In genomic region chr4:80412322-80412721, GRCh38 we compare ENCODE assay signal across 38 cellular contexts.
"Had no signal": no experiment of that assay in that cellular context is flagged by ENCODE, and none has a peak within 500 bp of the region (broad histone marks: within the 10 kb centered on the region; RNA-seq: fewer than 3 reads in every experiment).

No MANE protein-coding gene starts in this region.

- H3K27ac ChIP-seq: body of pancreas, brain microvascular endothelial cell, breast epithelium, cardiac muscle cell, VCaP had no signal

- H3K27me3 ChIP-seq: body of pancreas, breast epithelium, cardiac muscle cell had no signal

- H3K4me1 ChIP-seq: body of pancreas, breast epithelium had no signal

- H3K36me3 ChIP-seq: brain microvascular endothelial cell, breast epithelium, cardiac muscle cell had no signal

- H3K4me3 ChIP-seq: body of pancreas, breast epithelium, cardiac muscle cell had no signal

- H3K4me1 Mint-ChIP-seq: activated B cell treated with CpG ODN at 0.5 μM for 24 hours; activated CD4-positive, alpha-beta T cell treated with anti-CD3 and anti-CD28 coated beads, Interleukin-2, amount 10 ng/mL, durations not matched to agents 24 days and 14 days; activated naive CD4-positive, alpha-beta T cell treated with anti-CD3 and anti-CD28 coated beads, Interleukin-2, amount 10 ng/mL, durations not matched to agents 7 days and 5 days; activated naive CD4-positive, alpha-beta T cell treated with anti-CD3 and anti-CD28 coated beads, Interleukin-2, amount 50 U/mL, for 24 hours; activated naive CD8-positive, alpha-beta T cell treated with anti-CD3 and anti-CD28 coated beads, Interleukin-2, amount 50 U/mL, for 24 hours; central memory CD8-positive, alpha-beta T cell had no signal

- DNase-seq: activated B cell treated with CpG ODN at 0.5 μM for 24 hours; activated CD4-positive, alpha-beta memory T cell treated with anti-CD3 and anti-CD28 coated beads for 36 hours; activated CD4-positive, alpha-beta T cell treated with anti-CD3 and anti-CD28 coated beads for 4 hours; activated CD4-positive, alpha-beta T cell treated with anti-CD3 and anti-CD28 coated beads, Interleukin-2, amount 10 ng/mL, durations not matched to agents 24 days and 14 days; activated CD4-positive, alpha-beta T cell treated with anti-CD3 and anti-CD28 coated beads, Interleukin-2, amount 50 U/mL, for 1 hour; activated CD4-positive, alpha-beta T cell treated with anti-CD3 and anti-CD28 coated beads, Interleukin-2, amount 50 U/mL, for 4 hours; activated CD4-positive, CD25-positive, alpha-beta regulatory T cell treated with anti-CD3 and anti-CD28 coated beads, Interleukin-2, amount 50 U/mL, for 72 hours; activated CD8-positive, alpha-beta memory T cell treated with anti-CD3 and anti-CD28 coated beads, Interleukin-2, amount 50 U/mL, for 4 hours; activated CD8-positive, alpha-beta T cell treated with anti-CD3 and anti-CD28 coated beads for 36 hours; activated effector memory CD4-positive, alpha-beta T cell treated with Interleukin-2 at 50 U/mL for 16 hours; activated gamma-delta T cell; activated naive CD4-positive, alpha-beta T cell treated with anti-CD3 and anti-CD28 coated beads, Interleukin-2, amount 10 ng/mL, durations not matched to agents 7 days and 5 days; activated naive CD4-positive, alpha-beta T cell treated with Interleukin-2 at 50 U/mL for 16 hours; activated naive CD8-positive, alpha-beta T cell treated with anti-CD3 and anti-CD28 coated beads, Interleukin-2, amount 10 ng/mL, durations not matched to agents 7 days and 5 days; activated naive CD8-positive, alpha-beta T cell treated with anti-CD3 and anti-CD28 coated beads, Interleukin-2, amount 50 U/mL, for 24 hours; activated T-cell treated with anti-CD3 and anti-CD28 coated beads for 4 hours; activated T-cell treated with anti-CD3 and anti-CD28 coated beads, Interleukin-2, amount 50 U/mL, for 1 hour; activated T-cell treated with anti-CD3 and anti-CD28 coated beads, Interleukin-2, amount 50 U/mL, for 48 hours; amniotic stem cell; aorta; body of pancreas; brain microvascular endothelial cell; caudate nucleus; cerebellar nuclear complex; T-helper 1 cell; T-helper 2 cell; T-helper 9 cell had no signal

- H3K9me3 Mint-ChIP-seq: activated B cell treated with CpG ODN at 0.5 μM for 24 hours; activated CD4-positive, alpha-beta memory T cell treated with anti-CD3 and anti-CD28 coated beads for 36 hours; activated CD4-positive, alpha-beta T cell treated with anti-CD3 and anti-CD28 coated beads, Interleukin-2, amount 10 ng/mL, durations not matched to agents 24 days and 14 days; activated CD8-positive, alpha-beta T cell treated with anti-CD3 and anti-CD28 coated beads for 36 hours; activated naive CD4-positive, alpha-beta T cell treated with anti-CD3 and anti-CD28 coated beads, Interleukin-2, amount 10 ng/mL, durations not matched to agents 7 days and 5 days; activated naive CD4-positive, alpha-beta T cell treated with anti-CD3 and anti-CD28 coated beads, Interleukin-2, amount 50 U/mL, for 24 hours; activated naive CD8-positive, alpha-beta T cell treated with anti-CD3 and anti-CD28 coated beads, Interleukin-2, amount 50 U/mL, for 24 hours; activated T-helper 2 cell treated with anti-CD3 and anti-CD28 coated beads, Interferon-gamma antibody, Interleukin-2, Interleukin-4, amounts not matched to agents 10 μg/mL and 5 μg/mL and 100 μg/mL, durations not matched to agents 14 hours and 24 hours and 36 hours; central memory CD8-positive, alpha-beta T cell; T-helper 1 cell treated with Interleukin-12 subunit alpha and Interleukin-12 subunit beta and Interleukin-4 antibody, amounts not matched to agents 30 μg/mL and 1 μg/mL, for 36 hours; T-helper 2 cell treated with Interferon-gamma antibody and Interleukin-4, amounts not matched to agents 5 μg/mL and 100 μg/mL, for 36 hours had no signal

- FAIRE-seq: astrocyte, TTC549 had no signal

- H3K27ac Mint-ChIP-seq: activated B cell treated with CpG ODN at 0.5 μM for 24 hours; activated CD4-positive, alpha-beta memory T cell treated with anti-CD3 and anti-CD28 coated beads for 36 hours; activated CD4-positive, alpha-beta T cell treated with anti-CD3 and anti-CD28 coated beads, Interleukin-2, amount 10 ng/mL, durations not matched to agents 24 days and 14 days; activated CD8-positive, alpha-beta T cell treated with anti-CD3 and anti-CD28 coated beads for 36 hours; activated naive CD4-positive, alpha-beta T cell treated with anti-CD3 and anti-CD28 coated beads, Interleukin-2, amount 10 ng/mL, durations not matched to agents 7 days and 5 days; activated naive CD4-positive, alpha-beta T cell treated with anti-CD3 and anti-CD28 coated beads, Interleukin-2, amount 50 U/mL, for 24 hours; activated naive CD8-positive, alpha-beta T cell; activated naive CD8-positive, alpha-beta T cell treated with anti-CD3 and anti-CD28 coated beads, Interleukin-2, amount 10 ng/mL, durations not matched to agents 7 days and 5 days; activated naive CD8-positive, alpha-beta T cell treated with anti-CD3 and anti-CD28 coated beads, Interleukin-2, amount 50 U/mL, for 24 hours; activated T-helper 2 cell treated with anti-CD3 and anti-CD28 coated beads, Interferon-gamma antibody, Interleukin-2, Interleukin-4, amounts not matched to agents 10 μg/mL and 5 μg/mL and 100 μg/mL, durations not matched to agents 14 hours and 24 hours and 36 hours; T-helper 1 cell treated with Interleukin-12 subunit alpha and Interleukin-12 subunit beta and Interleukin-4 antibody, amounts not matched to agents 30 μg/mL and 1 μg/mL, for 36 hours; T-helper 2 cell treated with Interferon-gamma antibody and Interleukin-4, amounts not matched to agents 5 μg/mL and 100 μg/mL, for 36 hours had no signal

- H3K27me3 Mint-ChIP-seq: activated CD8-positive, alpha-beta T cell treated with anti-CD3 and anti-CD28 coated beads for 36 hours; activated naive CD4-positive, alpha-beta T cell treated with anti-CD3 and anti-CD28 coated beads, Interleukin-2, amount 10 ng/mL, durations not matched to agents 7 days and 5 days; activated naive CD4-positive, alpha-beta T cell treated with anti-CD3 and anti-CD28 coated beads, Interleukin-2, amount 50 U/mL, for 24 hours; activated naive CD8-positive, alpha-beta T cell; activated naive CD8-positive, alpha-beta T cell treated with anti-CD3 and anti-CD28 coated beads, Interleukin-2, amount 10 ng/mL, durations not matched to agents 7 days and 5 days; activated naive CD8-positive, alpha-beta T cell treated with anti-CD3 and anti-CD28 coated beads, Interleukin-2, amount 50 U/mL, for 24 hours; central memory CD8-positive, alpha-beta T cell had no signal

- H3K9me3 ChIP-seq: body of pancreas, breast epithelium had no signal

- H3K36me3 Mint-ChIP-seq: activated naive CD4-positive, alpha-beta T cell treated with anti-CD3 and anti-CD28 coated beads, Interleukin-2, amount 10 ng/mL, durations not matched to agents 7 days and 5 days; activated naive CD4-positive, alpha-beta T cell treated with anti-CD3 and anti-CD28 coated beads, Interleukin-2, amount 50 U/mL, for 24 hours had no signal

- H3K4me3 Mint-ChIP-seq: activated B cell treated with CpG ODN at 0.5 μM for 24 hours; activated CD4-positive, alpha-beta memory T cell treated with anti-CD3 and anti-CD28 coated beads for 36 hours; activated CD4-positive, alpha-beta T cell treated with anti-CD3 and anti-CD28 coated beads, Interleukin-2, amount 10 ng/mL, durations not matched to agents 24 days and 14 days; activated CD8-positive, alpha-beta T cell treated with anti-CD3 and anti-CD28 coated beads for 36 hours; activated naive CD4-positive, alpha-beta T cell treated with anti-CD3 and anti-CD28 coated beads, Interleukin-2, amount 10 ng/mL, durations not matched to agents 7 days and 5 days; activated naive CD4-positive, alpha-beta T cell treated with anti-CD3 and anti-CD28 coated beads, Interleukin-2, amount 50 U/mL, for 24 hours; activated naive CD8-positive, alpha-beta T cell; activated naive CD8-positive, alpha-beta T cell treated with anti-CD3 and anti-CD28 coated beads, Interleukin-2, amount 10 ng/mL, durations not matched to agents 7 days and 5 days; activated naive CD8-positive, alpha-beta T cell treated with anti-CD3 and anti-CD28 coated beads, Interleukin-2, amount 50 U/mL, for 24 hours; central memory CD8-positive, alpha-beta T cell; T-helper 1 cell treated with Interleukin-12 subunit alpha and Interleukin-12 subunit beta and Interleukin-4 antibody, amounts not matched to agents 30 μg/mL and 1 μg/mL, for 36 hours; T-helper 2 cell treated with Interferon-gamma antibody and Interleukin-4, amounts not matched to agents 5 μg/mL and 100 μg/mL, for 36 hours had no signal

- ATAC-seq: activated CD8-positive, alpha-beta T cell treated with anti-CD3 and anti-CD28 coated beads for 36 hours; activated naive CD8-positive, alpha-beta T cell treated with anti-CD3 and anti-CD28 coated beads, Interleukin-2, amount 50 U/mL, for 24 hours; body of pancreas had no signal
